In the genomic region with DNA sequence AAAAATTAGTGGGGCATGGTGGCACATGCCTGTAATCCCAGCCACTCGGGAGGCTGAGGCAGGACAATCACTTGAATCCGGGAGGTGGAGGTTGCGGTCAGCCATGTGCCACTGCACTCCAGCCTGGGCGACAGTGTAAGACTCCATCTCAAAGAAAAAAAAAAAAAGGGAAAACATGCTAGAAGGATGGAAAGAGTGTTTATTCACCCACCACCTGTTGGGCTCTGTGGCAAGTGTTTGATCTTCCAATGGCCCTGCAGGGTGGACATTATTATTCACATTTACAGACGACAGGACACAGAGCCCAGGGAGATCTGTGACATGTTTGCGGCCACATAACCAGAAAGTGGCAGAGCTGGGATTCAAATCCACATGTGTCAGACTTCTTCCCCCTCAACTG, we compare ENCODE assay signal across 23 cellular contexts. TPM values are rescaled to one million over a fixed set of nuclear protein-coding genes. Genes with fewer than 3 reads are reported as not detected.
DNase-seq lines count a peak whose midpoint lies in the region; ATAC-seq, FAIRE-seq and TF ChIP-seq lines count a peak whose summit lies in the region.
"Had no signal": no experiment of that assay in that cellular context is flagged by ENCODE, and none has a peak within 500 bp of the region (broad histone marks: within the 10 kb centered on the region; RNA-seq: fewer than 3 reads in every experiment).

No MANE protein-coding gene starts in this region.

- no peak overlapping the region for H4K5ac ChIP-seq in H1 (ENCODE audit: insufficient read length, low read depth, low read length)

- DNase-seq in NCI-H146 (lab: John Stamatoyannopoulos, UW) (peak; percentile 39), NCI-H146 treated with DMSO at 0.1 percent for 48 hours (lab: John Stamatoyannopoulos, UW; ENCODE audit: unreplicated experiment) (no peak), H1 (ENCODE audit: low read depth in 1 of 2, low spot score in 2 of 2) (no peak), neuronal stem cell (ENCODE audit: low spot score) (no peak), NCI-H510A (lab: John Stamatoyannopoulos, UW) (no peak)
- DNase-seq: AML-193; Caco-2; Calu3; CD4-positive, alpha-beta T cell; CD8-positive, alpha-beta T cell; DMS79 treated with DMSO at 0.1 percent for 48 hours; GF-D8 had no signal

- no peaks in the 10 kb centered on the region for H3K4me1 ChIP-seq in HEK293 (ENCODE audit: control insufficient read depth, insufficient read depth, low read length)
- H3K4me1 ChIP-seq in H1 (replicated peaks in 1 of 4; ENCODE audit: control insufficient read depth in 3 of 4, insufficient read depth in 4 of 4, low read length in 3 of 4) = peaks cover 0 to 14% (median 4%) of the 10 kb centered on the region in 4 experiments; a peak in 5 of 7 replicates
- peaks cover 0 to 3% of the 10 kb centered on the region in 2 donors for H3K4me1 ChIP-seq in neuronal stem cell (ENCODE audit: control insufficient read depth in 2 of 2, insufficient read depth in 1 of 2, low read depth in 1 of 2, low read length in 2 of 2)
- H3K4me1 ChIP-seq: A549 had no signal

- H3K4me2 ChIP-seq in H1 (ENCODE audit: insufficient read depth in 1 of 2, low read depth in 2 of 2, low read length in 2 of 2) (no peak overlapping the region; a peak in 1 of 4 replicates), neuronal stem cell (ENCODE audit: insufficient read depth, low read length, poor library complexity, severe bottlenecking) (no peak overlapping the region)
- H3K4me2 ChIP-seq: A549; BLaER1 treated with 17β-estradiol and CSF1 and Interleukin-3, amounts not matched to agents 10 nM and 100 nM had no signal

- TF ChIP-seq EP300 in H1 (IDR thresholded peaks at IDR 0.05; ENCODE audit: borderline replicate concordance in 1 of 2, low read depth in 2 of 2, low read length in 2 of 2) = no peak

- no peak for FAIRE-seq in H1 (lab: Jason Lieb, UNC)
- FAIRE-seq: A549, D721Med, G401.6, GM12891, GM19239 had no signal

- TF ChIP-seq POLR2A in H1 (IDR thresholded peaks at IDR 0.05; ENCODE audit: control extremely low read depth in 1 of 2, low read depth in 2 of 2, low read length in 2 of 2) = no peak

- WGBS in H1 (ENCODE audit: extremely low coverage in 1 of 2, insufficient coverage in 1 of 2, insufficient read length in 1 of 2, insufficient replicate concordance in 2 of 2, low coverage in 1 of 2, low lambda C conversion rate in 2 of 2, missing lambda C conversion rate in 1 of 2), 2 experiments = 64% methylated on average over 5 of the region's 6 CpGs; no CpG with 5 or more reads in 1 of the 2 experiments
- WGBS in neuronal stem cell (ENCODE audit: extremely low coverage in 2 of 2, insufficient read length in 2 of 2, insufficient replicate concordance in 1 of 2), 2 donors = no CpG with 5 or more reads among the region's 6 CpGs

- no peaks in the 10 kb centered on the region for H3K36me3 ChIP-seq in HEK293 (ENCODE audit: control insufficient read depth in 2 of 2, insufficient read depth in 1 of 2, low read length in 2 of 2)
- no peaks in the 10 kb centered on the region for H3K36me3 ChIP-seq in H1 (ENCODE audit: control insufficient read depth in 2 of 4, insufficient read depth in 4 of 4, low read length in 3 of 4)
- no peaks in the 10 kb centered on the region for H3K36me3 ChIP-seq in neuronal stem cell (replicated peaks in 1 of 2; ENCODE audit: control insufficient read depth in 2 of 2, insufficient read depth in 2 of 2, low read length in 2 of 2)
- H3K36me3 ChIP-seq: BLaER1 treated with 17β-estradiol and CSF1 and Interleukin-3, amounts not matched to agents 10 nM and 100 nM had no signal

- H2AFZ ChIP-seq in H1 (ENCODE audit: low read length) (0 out of 2 replicates have a peak overlapping the region, but pooled peaks have one; percentile 24), neuronal stem cell (ENCODE audit: low read length) (no peak overlapping the region)

- H3K27ac ChIP-seq in HEK293 (ENCODE audit: extremely low read depth, low read depth, low read length) = no peak overlapping the region
- no peak overlapping the region for H3K27ac ChIP-seq in H1 (ENCODE audit: low read depth, low read length)
- H3K27ac ChIP-seq in neuronal stem cell (replicated peaks; ENCODE audit: low read length) = no peak overlapping the region
- H3K27ac ChIP-seq: 22Rv1; A549; BLaER1 treated with 17β-estradiol and CSF1 and Interleukin-3, amounts not matched to agents 10 nM and 100 nM; C4-2B had no signal

- H3K23ac ChIP-seq in H1 (ENCODE audit: insufficient read length) (no peak overlapping the region), neuronal stem cell (ENCODE audit: low read depth, low read length, poor library complexity) (no peak overlapping the region)

- CTCF ChIA-PET in HEK293 (lab: Yijun Ruan, JAX) (no interaction called here), H1 (lab: Charles Lee; ENCODE audit: partially characterized antibody) (interaction anchor here (1.0 to 1.5 kb wide), 6 partner anchors 25 to 274 kb away, joined by 3 to 5 read pairs (median 4); no protein-coding TSS in a partner anchor)

- H3K18ac ChIP-seq in H1 (ENCODE audit: extremely low read depth, low read length) (no peak overlapping the region; the same call in 1 of the 2 replicates), neuronal stem cell (ENCODE audit: low read length) (no peak overlapping the region)

- no peaks in the 10 kb centered on the region for H4K20me1 ChIP-seq in H1 (replicated peaks in 1 of 2; ENCODE audit: control insufficient read depth in 1 of 2, insufficient read depth in 2 of 2, low read length in 2 of 2)
- H4K20me1 ChIP-seq: BLaER1 treated with 17β-estradiol and CSF1 and Interleukin-3, amounts not matched to agents 10 nM and 100 nM had no signal

- H3K79me1 ChIP-seq in H1 (ENCODE audit: low read depth, low read length) = no peaks in the 10 kb centered on the region
- H3K79me1 ChIP-seq in neuronal stem cell (ENCODE audit: low read depth, low read length) = peaks cover 2% of the 10 kb centered on the region

- H2BK12ac ChIP-seq in H1 (ENCODE audit: low read depth, low read length) (no peak overlapping the region; the same call in 1 of the 2 replicates), neuronal stem cell (ENCODE audit: low read length) (peak overlapping the region; percentile 4)

- H3K27me3 ChIP-seq in H1 (replicated peaks in 1 of 4; ENCODE audit: control insufficient read depth in 3 of 4, extremely low read depth in 1 of 4, insufficient read depth in 3 of 4, low read length in 3 of 4) = peaks cover 0 to 12% (median 10%) of the 10 kb centered on the region in 4 experiments; a peak in 6 of 7 replicates
- H3K27me3 ChIP-seq in neuronal stem cell (ENCODE audit: control insufficient read depth in 3 of 3, insufficient read depth in 3 of 3, low read depth in 1 of 3, low read length in 3 of 3) = peaks cover 0 to 42% (median 7%) of the 10 kb centered on the region in 3 experiments

- ATAC-seq in HG02759 (IDR thresholded peaks at IDR 0.05; ENCODE audit: unreplicated experiment) = no peak
- ATAC-seq: A549; CD8-positive, alpha-beta T cell had no signal

- no peak overlapping the region for H3K56ac ChIP-seq in H1 (replicated peaks; ENCODE audit: insufficient read length, low read depth, low read length)

- H2AK5ac ChIP-seq in H1 (ENCODE audit: low read depth, low read length) (no peak overlapping the region), neuronal stem cell (ENCODE audit: low read depth, low read length) (no peak overlapping the region)

- H3K14ac ChIP-seq in H1 (ENCODE audit: insufficient read length) (no peak overlapping the region), neuronal stem cell (ENCODE audit: low read length) (no peak overlapping the region)

- no peak overlapping the region for H3K4me3 ChIP-seq in HEK293 (ENCODE audit: low read depth, low read length)
- no peak overlapping the region for H3K4me3 ChIP-seq in H1 (ENCODE audit: extremely low read depth in 1 of 4, insufficient read depth in 2 of 4, low read depth in 3 of 4, low read length in 4 of 4)
- no peak overlapping the region for H3K4me3 ChIP-seq in neuronal stem cell (ENCODE audit: low read length in 2 of 2)
- H3K4me3 ChIP-seq: A549; BLaER1 treated with 17β-estradiol and CSF1 and Interleukin-3, amounts not matched to agents 10 nM and 100 nM had no signal

- no peaks in the 10 kb centered on the region for H3K79me2 ChIP-seq in H1 (ENCODE audit: control insufficient read depth in 1 of 2, insufficient read depth in 2 of 2, low read length in 2 of 2)

- H4K8ac ChIP-seq in H1 (ENCODE audit: extremely low read depth, insufficient read depth, low read length) (no peak overlapping the region), neuronal stem cell (ENCODE audit: low read depth, low read length) (no peak overlapping the region)

- H3K9me3 ChIP-seq in HEK293 (ENCODE audit: control insufficient read depth, insufficient read depth, low read depth, low read length) (no peaks in the 10 kb centered on the region), H1 (ENCODE audit: insufficient read depth in 2 of 2, low read depth in 1 of 2, low read length in 1 of 2) (no peaks in the 10 kb centered on the region), neuronal stem cell (replicated peaks in 1 of 2; ENCODE audit: control insufficient read depth in 2 of 2, insufficient read depth in 1 of 2, low read depth in 1 of 2, low read length in 2 of 2) (peaks cover 0 to 1% of the 10 kb centered on the region in 2 donors)
- H3K9me3 ChIP-seq: BLaER1 treated with 17β-estradiol and CSF1 and Interleukin-3, amounts not matched to agents 10 nM and 100 nM; Caco-2 had no signal

- POLR2A ChIA-PET in HEK293 (lab: Yijun Ruan, JAX) (no interaction called here), H1 (lab: Charles Lee; ENCODE audit: partially characterized antibody) (no interaction called here)

- H3K9ac ChIP-seq in H1 (replicated peaks in 1 of 4; ENCODE audit: extremely low read depth in 1 of 4, low read depth in 3 of 4, low read length in 3 of 4) (no peak overlapping the region), neuronal stem cell (ENCODE audit: low read depth, low read length, poor library complexity) (peak overlapping the region; percentile 7)
- H3K9ac ChIP-seq: BLaER1 treated with 17β-estradiol and CSF1 and Interleukin-3, amounts not matched to agents 10 nM and 100 nM had no signal

- TF ChIP-seq CTCF in HEK293 (tag by site-specific recombination; IDR thresholded peaks at IDR 0.05) (no peak), H1 (IDR thresholded peaks at IDR 0.05; ENCODE audit: control extremely low read depth in 1 of 3, insufficient read depth in 1 of 3, low read depth in 1 of 3, low read length in 3 of 3) (no peak)

- H3K23me2 ChIP-seq in H1 (ENCODE audit: low read depth, low read length) = peaks cover 4% of the 10 kb centered on the region; the same call in 1 of the 2 replicates

- no peak overlapping the region for H2BK20ac ChIP-seq in H1 (ENCODE audit: low read length)

- H4K91ac ChIP-seq in H1 (replicated peaks; ENCODE audit: insufficient read length, low read length) (no peak overlapping the region), neuronal stem cell (ENCODE audit: low read depth, low read length, poor library complexity) (no peak overlapping the region)

- no peak for TF ChIP-seq RAD21 in H1 (IDR thresholded peaks at IDR 0.05 in 1 of 2, conservative IDR thresholded peaks at IDR 0.05 in 1 of 2; ENCODE audit: low read depth in 2 of 2, low read length in 2 of 2)

- no peak overlapping the region for H2BK120ac ChIP-seq in H1 (replicated peaks; ENCODE audit: low read depth, low read length)
- no peak overlapping the region for H2BK120ac ChIP-seq in neuronal stem cell (ENCODE audit: low read depth, low read length)

- H3K4ac ChIP-seq in H1 (replicated peaks; ENCODE audit: insufficient read length, low read depth, low read length) (no peak overlapping the region), neuronal stem cell (ENCODE audit: low read length) (no peak overlapping the region)

- no peak overlapping the region for H2BK15ac ChIP-seq in H1 (ENCODE audit: low read length)
- no peak overlapping the region for H2BK15ac ChIP-seq in neuronal stem cell (ENCODE audit: low read length)

- H2BK5ac ChIP-seq in H1 (ENCODE audit: low read depth, low read length) (no peak overlapping the region), neuronal stem cell (ENCODE audit: low read length) (no peak overlapping the region)

RNA-seq across cellular contexts. Expression of a gene that starts 33.2 kb away (rescaled TPM):
- 3.0 and 4.6 TPM in 2 replicates for total RNA-seq in H1 (2021; fragmentation: NEBNext Ultra II Directional; extraction: Animal tissue kit (Norgen Biotek cat#: 25700))
- 5.6 and 6.2 TPM in 2 replicates for polyA plus RNA-seq in H1 (2011; rRNA removed)
- polyA plus RNA-seq in H1 (2011; cell fraction: cytosol; rRNA removed) = 4.5 TPM
- 15.3 TPM for polyA plus RNA-seq in H1 (2011; cell fraction: nucleus; rRNA removed)
- polyA plus RNA-seq in H1 (2012, experiment 1 of 2) = 8.3 to 10.0 TPM (median 9.5 TPM) in 4 replicates
- 7.5 TPM for polyA plus RNA-seq in H1 (2012, experiment 2 of 2)
- 3.9 TPM for polyA plus RNA-seq in H1 (2013, experiment 1 of 2)
- polyA plus RNA-seq in H1 (2013, experiment 2 of 2) = 4.3 TPM
- polyA minus RNA-seq in H1 (2011; rRNA and poly(A)+ RNA removed) = 1.6 and 2.0 TPM in 2 replicates
- 2.9 TPM for polyA minus RNA-seq in H1 (2011; cell fraction: cytosol; rRNA and poly(A)+ RNA removed)
- 3.2 TPM for polyA minus RNA-seq in H1 (2011; cell fraction: nucleus; rRNA and poly(A)+ RNA removed)
- polyA plus RNA-seq in neuronal stem cell (2013, experiment 1 of 2) = 32.4 TPM
- polyA plus RNA-seq in neuronal stem cell (2013, experiment 2 of 2) = 33.6 TPM
- total RNA-seq: B cell had no signal

RNA-seq across cellular contexts. Expression of a gene that starts 49.4 kb away (rescaled TPM):
- total RNA-seq in H1 (2021; fragmentation: NEBNext Ultra II Directional; extraction: Animal tissue kit (Norgen Biotek cat#: 25700)) = 20.6 and 20.8 TPM in 2 replicates
- 14.4 and 20.0 TPM in 2 replicates for polyA plus RNA-seq in H1 (2011; rRNA removed)
- 14.8 TPM for polyA plus RNA-seq in H1 (2011; cell fraction: cytosol; rRNA removed)
- 58.8 TPM for polyA plus RNA-seq in H1 (2011; cell fraction: nucleus; rRNA removed)
- 9.2 to 13.6 TPM (median 11.2 TPM) in 4 replicates for polyA plus RNA-seq in H1 (2012, experiment 1 of 2)
- polyA plus RNA-seq in H1 (2012, experiment 2 of 2) = 11.2 TPM
- 18.0 TPM for polyA plus RNA-seq in H1 (2013, experiment 1 of 2)
- polyA plus RNA-seq in H1 (2013, experiment 2 of 2) = 16.2 TPM
- polyA minus RNA-seq in H1 (2011; rRNA and poly(A)+ RNA removed) = 11.1 and 11.4 TPM in 2 replicates
- polyA minus RNA-seq in H1 (2011; cell fraction: cytosol; rRNA and poly(A)+ RNA removed) = 12.2 TPM
- 30.6 TPM for polyA minus RNA-seq in H1 (2011; cell fraction: nucleus; rRNA and poly(A)+ RNA removed)
- 8.2 TPM for polyA plus RNA-seq in neuronal stem cell (2013, experiment 1 of 2)
- 8.7 TPM for polyA plus RNA-seq in neuronal stem cell (2013, experiment 2 of 2)

RNA-seq across cellular contexts. Expression of a gene that starts 54.7 kb away (rescaled TPM):
- total RNA-seq in H1 (2021; fragmentation: NEBNext Ultra II Directional; extraction: Animal tissue kit (Norgen Biotek cat#: 25700)) = 51.0 and 55.0 TPM in 2 replicates
- 26.4 and 28.0 TPM in 2 replicates for polyA plus RNA-seq in H1 (2011; rRNA removed)
- 37.0 TPM for polyA plus RNA-seq in H1 (2011; cell fraction: cytosol; rRNA removed)
- 35.9 TPM for polyA plus RNA-seq in H1 (2011; cell fraction: nucleus; rRNA removed)
- 39.3 to 51.3 TPM (median 45.8 TPM) in 4 replicates for polyA plus RNA-seq in H1 (2012, experiment 1 of 2)
- polyA plus RNA-seq in H1 (2012, experiment 2 of 2) = 32.1 TPM
- polyA plus RNA-seq in H1 (2013, experiment 1 of 2) = 25.2 TPM
- polyA plus RNA-seq in H1 (2013, experiment 2 of 2) = 22.6 TPM
- 48.3 and 59.3 TPM in 2 replicates for polyA minus RNA-seq in H1 (2011; rRNA and poly(A)+ RNA removed)
- 20.2 TPM for polyA minus RNA-seq in H1 (2011; cell fraction: cytosol; rRNA and poly(A)+ RNA removed)
- 23.9 TPM for polyA minus RNA-seq in H1 (2011; cell fraction: nucleus; rRNA and poly(A)+ RNA removed)
- polyA plus RNA-seq in neuronal stem cell (2013, experiment 1 of 2) = 19.4 TPM
- 19.4 TPM for polyA plus RNA-seq in neuronal stem cell (2013, experiment 2 of 2)

RNA-seq across cellular contexts. Expression of a gene that starts 59.9 kb away (rescaled TPM):
- 37.7 and 43.5 TPM in 2 replicates for total RNA-seq in H1 (2021; fragmentation: NEBNext Ultra II Directional; extraction: Animal tissue kit (Norgen Biotek cat#: 25700))
- 20.5 and 22.1 TPM in 2 replicates for polyA plus RNA-seq in H1 (2011; rRNA removed)
- polyA plus RNA-seq in H1 (2011; cell fraction: cytosol; rRNA removed) = 26.7 TPM
- polyA plus RNA-seq in H1 (2011; cell fraction: nucleus; rRNA removed) = 28.6 TPM
- 26.1 to 56.9 TPM (median 28.7 TPM) in 4 replicates for polyA plus RNA-seq in H1 (2012, experiment 1 of 2)
- 8.2 TPM for polyA plus RNA-seq in H1 (2012, experiment 2 of 2)
- 42.6 TPM for polyA plus RNA-seq in H1 (2013, experiment 1 of 2)
- polyA plus RNA-seq in H1 (2013, experiment 2 of 2) = 43.8 TPM
- polyA minus RNA-seq in H1 (2011; rRNA and poly(A)+ RNA removed) = 21.8 and 23.6 TPM in 2 replicates
- 16.0 TPM for polyA minus RNA-seq in H1 (2011; cell fraction: cytosol; rRNA and poly(A)+ RNA removed)
- polyA minus RNA-seq in H1 (2011; cell fraction: nucleus; rRNA and poly(A)+ RNA removed) = 21.4 TPM
- 74.1 TPM for polyA plus RNA-seq in neuronal stem cell (2013, experiment 1 of 2)
- polyA plus RNA-seq in neuronal stem cell (2013, experiment 2 of 2) = 73.2 TPM
